ENCODE assay signal across 8 cellular contexts in genomic region chr7:18320971-18321567, GRCh38.
DNase-seq lines count a peak whose midpoint lies in the region; ATAC-seq and TF ChIP-seq lines count a peak whose summit lies in the region.

No MANE protein-coding gene starts in this region.

- in situ Hi-C loops in SK-MEL-5 (cut with HindIII; ENCODE audit: low pct_unique_long_range_greater_than_20kb, low sequenced_read_pairs) = no loop called here

- peak; percentile 70 for TF ChIP-seq CTCF in foreskin keratinocyte (conservative IDR thresholded peaks at IDR 0.05)

- ATAC-seq in GM21526 (IDR thresholded peaks at IDR 0.05; ENCODE audit: low FRiP score, unreplicated experiment) = peak; percentile 93
- ATAC-seq in foreskin keratinocyte = peak; percentile 83

- peak; percentile 2 for DNase-seq in NCI-H510A treated with DMSO at 0.1 percent for 48 hours (lab: John Stamatoyannopoulos, UW)
- no peak for DNase-seq in NCI-H510A (lab: John Stamatoyannopoulos, UW)
- peak; percentile 73 for DNase-seq in HT-29 (ENCODE audit: low spot score)
- peak; percentile 78 for DNase-seq in SK-MEL-5 (ENCODE audit: low read depth, low spot score)
- peak; percentile 8 to 32 for DNase-seq in foreskin keratinocyte
- peak; percentile 18 for DNase-seq in smooth muscle cell of the brain vasculature (ENCODE audit: low read depth, low spot score)
- DNase-seq in midbrain (lab: John Stamatoyannopoulos, UW) = no peak

- no peaks in the 10 kb centered on the region for H3K27me3 ChIP-seq in foreskin keratinocyte

- H3K27ac ChIP-seq in foreskin keratinocyte = no peak overlapping the region

- no peaks in the 10 kb centered on the region for H3K4me1 ChIP-seq in foreskin keratinocyte

Comparison
In these comparisons a context has a peak if more than half of its experiments do, and no peak if none do; other contexts are left out.
1. DNase-seq: peak in NCI-H510A treated with DMSO at 0.1 percent for 48 hours (single experiment), HT-29 (single experiment), SK-MEL-5 (single experiment), foreskin keratinocyte (2 of 2) and smooth muscle cell of the brain vasculature (single experiment); none in NCI-H510A (single experiment) and midbrain (single experiment).